ENCODE assay signal across 9 cellular contexts in genomic region chrX:56281789-56282188, GRCh38. TPM values are rescaled to one million over a fixed set of nuclear protein-coding genes. Genes with fewer than 3 reads are reported as not detected.
DNase-seq lines count a peak whose midpoint lies in the region; ATAC-seq, FAIRE-seq and TF ChIP-seq lines count a peak whose summit lies in the region.
"Had no signal": no experiment of that assay in that cellular context is flagged by ENCODE, and none has a peak within 500 bp of the region (broad histone marks: within the 10 kb centered on the region; RNA-seq: fewer than 3 reads in every experiment).

No MANE protein-coding gene starts in this region.

- peak; percentile 1 to 8 for DNase-seq in activated CD4-positive, alpha-beta T cell treated with anti-CD3 and anti-CD28 coated beads for 4 hours
- DNase-seq in activated CD4-positive, alpha-beta T cell treated with anti-CD3 and anti-CD28 coated beads for 36 hours = no peak
- DNase-seq in MM.1S (peak; percentile 68), K562 (ENCODE audit: extremely low read depth in 1 of 4, low spot score in 3 of 4) (peak in 1 of 4 experiments; percentile 14), retina (no peak)
- DNase-seq: hippocampal formation had no signal

- peaks cover 5% of the 10 kb centered on the region for H3K4me1 ChIP-seq in MM.1S (ENCODE audit: low read length)
- no peaks in the 10 kb centered on the region for H3K4me1 ChIP-seq in K562 (replicated peaks in 1 of 2; ENCODE audit: control insufficient read depth in 2 of 2, insufficient read depth in 2 of 2, low read length in 2 of 2)

- no peaks in the 10 kb centered on the region for H4K20me1 ChIP-seq in MM.1S (ENCODE audit: insufficient read depth, low read length)
- H4K20me1 ChIP-seq in K562 (replicated peaks; ENCODE audit: control insufficient read depth, insufficient read depth, low read length) = no peaks in the 10 kb centered on the region

- TF ChIP-seq POLR2A in K562 (conservative IDR thresholded peaks at IDR 0.05) = no peak

- no peaks in the 10 kb centered on the region for H3K27me3 Mint-ChIP-seq in activated CD4-positive, alpha-beta T cell treated with anti-CD3 and anti-CD28 coated beads for 36 hours
- H3K27me3 Mint-ChIP-seq in nephron (ENCODE audit: low read depth) = no peaks in the 10 kb centered on the region

- H3K36me3 Mint-ChIP-seq in activated CD4-positive, alpha-beta T cell treated with anti-CD3 and anti-CD28 coated beads for 36 hours (ENCODE audit: low read depth) = no peaks in the 10 kb centered on the region
- no peaks in the 10 kb centered on the region for H3K36me3 Mint-ChIP-seq in nephron (ENCODE audit: low read depth)

- H3K9me3 ChIP-seq in MM.1S (replicated peaks; ENCODE audit: insufficient read depth, low read length) (no peaks in the 10 kb centered on the region), K562 (replicated peaks; ENCODE audit: control insufficient read depth, insufficient read depth, low read depth, low read length) (no peaks in the 10 kb centered on the region)

- no peak overlapping the region for H2AFZ ChIP-seq in MM.1S (ENCODE audit: low read length)
- no peak overlapping the region for H2AFZ ChIP-seq in K562 (ENCODE audit: low read depth, low read length)

- H3K79me2 ChIP-seq in MM.1S (ENCODE audit: low read length) (no peaks in the 10 kb centered on the region), K562 (ENCODE audit: control insufficient read depth, insufficient read depth, low read length) (no peaks in the 10 kb centered on the region)

- H3K4me3 ChIP-seq in MM.1S (ENCODE audit: low read length) = no peak overlapping the region
- no peak overlapping the region for H3K4me3 ChIP-seq in K562

- no peaks in the 10 kb centered on the region for H3K9me1 ChIP-seq in K562 (ENCODE audit: control insufficient read depth, insufficient read depth, low read length)

- no peak for FAIRE-seq in K562 (lab: Jason Lieb, UNC)

- no peak overlapping the region for H3K4me2 ChIP-seq in MM.1S (ENCODE audit: low read depth, low read length)
- H3K4me2 ChIP-seq in K562 (ENCODE audit: insufficient read depth, low read length) = no peak overlapping the region

- in situ Hi-C loops in K562 (cut with MboI) = loop anchor here (25.0 kb wide), 1 partner anchor 431 kb away; no protein-coding TSS in a partner anchor

- H3K9me2 ChIP-seq in MM.1S (replicated peaks; ENCODE audit: insufficient read depth, low read length) = no peaks in the 10 kb centered on the region

- peaks cover 6% of the 10 kb centered on the region for H3K4me1 Mint-ChIP-seq in activated CD4-positive, alpha-beta T cell treated with anti-CD3 and anti-CD28 coated beads for 36 hours
- no peaks in the 10 kb centered on the region for H3K4me1 Mint-ChIP-seq in nephron

- CTCF ChIA-PET in activated CD4-positive, alpha-beta T cell treated with anti-CD3 and anti-CD28 coated beads for 36 hours (lab: Charles Lee) = interaction anchor here (0.7 to 3.1 kb wide), 3 partner anchors 74 to 452 kb away, joined by 3 to 33 read pairs (median 7); partner anchors contain the start of gene NBDY
- CTCF ChIA-PET in K562 (lab: Yijun Ruan, JAX; ENCODE audit: low intra/inter-chr PET ratio) = interaction anchor here (0.7 kb wide), 1 partner anchor 451 kb away, joined by 3 read pairs; no protein-coding TSS in a partner anchor

- no peak for ATAC-seq in activated CD4-positive, alpha-beta T cell treated with anti-CD3 and anti-CD28 coated beads for 36 hours
- ATAC-seq in K562 (no peak), GM18858 (IDR thresholded peaks at IDR 0.05; ENCODE audit: unreplicated experiment) (no peak), GM21576 (IDR thresholded peaks at IDR 0.05; ENCODE audit: unreplicated experiment) (no peak)

- H3K36me3 ChIP-seq in MM.1S (replicated peaks; ENCODE audit: insufficient read depth, low read length) (no peaks in the 10 kb centered on the region), K562 (ENCODE audit: control insufficient read depth, insufficient read depth, low read length) (no peaks in the 10 kb centered on the region)

- peak; percentile 52 for TF ChIP-seq CTCF in MM.1S (IDR thresholded peaks at IDR 0.05; ENCODE audit: low read length)
- TF ChIP-seq CTCF in K562 (IDR thresholded peaks at IDR 0.05 in 2 of 3, conservative IDR thresholded peaks at IDR 0.05 in 1 of 3; ENCODE audit: insufficient read depth in 2 of 3, low read depth in 1 of 3, low read length in 3 of 3) = peak; percentile 4 to 39 (median 17); a peak in 2 of 6 replicates
- peak; percentile 14 to 20 (median 15) for TF ChIP-seq CTCF in nephron (IDR thresholded peaks at IDR 0.05; ENCODE audit: unreplicated experiment in 3 of 3)

- H3F3A ChIP-seq in MM.1S (ENCODE audit: insufficient read depth, low read length) = no peaks in the 10 kb centered on the region

- H3K27me3 ChIP-seq in MM.1S (replicated peaks; ENCODE audit: insufficient read depth, low read length) (no peaks in the 10 kb centered on the region), K562 (ENCODE audit: control insufficient read depth in 2 of 2, insufficient read depth in 2 of 2, low read length in 2 of 2) (no peaks in the 10 kb centered on the region)

- no peaks in the 10 kb centered on the region for H3K9me3 Mint-ChIP-seq in activated CD4-positive, alpha-beta T cell treated with anti-CD3 and anti-CD28 coated beads for 36 hours (ENCODE audit: low read depth)
- no peaks in the 10 kb centered on the region for H3K9me3 Mint-ChIP-seq in nephron

- no TSS peak for BruUV-seq in K562 (replicated peaks; lab: Mats Ljungman, UMichigan)

- POLR2A ChIA-PET in activated CD4-positive, alpha-beta T cell treated with anti-CD3 and anti-CD28 coated beads for 36 hours (lab: Charles Lee) = no interaction called here
- POLR2A ChIA-PET in K562 (lab: Yijun Ruan, JAX) = no interaction called here

- H3K4me3 Mint-ChIP-seq in activated CD4-positive, alpha-beta T cell treated with anti-CD3 and anti-CD28 coated beads for 36 hours = no peak overlapping the region
- no peak overlapping the region for H3K4me3 Mint-ChIP-seq in nephron

- intact Hi-C loops in activated CD4-positive, alpha-beta T cell treated with anti-CD3 and anti-CD28 coated beads for 36 hours (cut with DNase I, micrococcal nuclease) = loop anchor here (1.0 to 5.0 kb wide), 3 partner anchors 281 to 451 kb away; partner anchors contain the start of gene UBQLN2 (in 1 of the 2)
- intact Hi-C loops in K562 (cut with micrococcal nuclease) = loop anchor here (1.0 kb wide), 1 partner anchor 445 kb away; no protein-coding TSS in a partner anchor

- H3K9ac ChIP-seq in MM.1S (ENCODE audit: low read length) (no peak overlapping the region), K562 (ENCODE audit: insufficient read depth in 1 of 2, low read depth in 2 of 2, low read length in 2 of 2) (no peak overlapping the region)

- H3K27ac ChIP-seq in MM.1S (ENCODE audit: low read length) (no peak overlapping the region), K562 (ENCODE audit: extremely low read depth, low read depth, low read length) (no peak overlapping the region)

- TF ChIP-seq EP300 in K562 (IDR thresholded peaks at IDR 0.05; ENCODE audit: low read length) = no peak

- TF ChIP-seq RAD21 in K562 (CRISPR knock-in tag; conservative IDR thresholded peaks at IDR 0.05 in 1 of 2, IDR thresholded peaks at IDR 0.05 in 1 of 2) = peak; percentile 32 to 52

- H3K27ac Mint-ChIP-seq in activated CD4-positive, alpha-beta T cell treated with anti-CD3 and anti-CD28 coated beads for 36 hours = no peak overlapping the region
- no peak overlapping the region for H3K27ac Mint-ChIP-seq in nephron

TF ChIP-seq in K562, 482 proteins besides CTCF, POLR2A, EP300 and RAD21:
- TF ChIP-seq SMARCA5 (IDR thresholded peaks at IDR 0.05) (no peak), SMC3 (conservative IDR thresholded peaks at IDR 0.05; ENCODE audit: insufficient read depth, low read depth, low read length) (peak; percentile 31; the same call in 1 of the 2 replicates)

RNA-seq across cellular contexts. Expression of gene KLF8, which starts 49.6 kb away (rescaled TPM):
- 1 to 10 TPM; 4.9 to 5.4 TPM for total RNA-seq in activated CD4-positive, alpha-beta T cell treated with anti-CD3 and anti-CD28 coated beads for 36 hours
- 0.05 and 0.12 TPM in 2 replicates for total RNA-seq in K562 (2011; cell fraction: chromatin; rRNA removed; ENCODE audit: low replicate concordance)
- not detected in 2 replicates for total RNA-seq in K562 (2011; cell fraction: nucleolus; rRNA removed)
- 0.15 TPM in 2 replicates for total RNA-seq in K562 (2011; cell fraction: nucleoplasm; rRNA removed)
- 0.05 TPM in 1 of 2 replicates, not detected in the other for total RNA-seq in K562 (2014; rRNA removed)
- total RNA-seq in K562 (2014; rRNA removed; fragmentation: Illumina TruSeq; extraction: Trizol) = not detected in 2 replicates
- 0.04 TPM in 1 of 2 replicates, not detected in the other for total RNA-seq in K562 (2015; rRNA removed; fragmentation: Illumina TruSeq; extraction: Trizol)
- total RNA-seq in K562 (2021) = 0.02 and 0.04 TPM in 2 replicates
- polyA plus RNA-seq in K562 (2011; rRNA removed) = 0.07 and 0.10 TPM in 2 replicates
- polyA plus RNA-seq in K562 (2011; cell fraction: cytosol; rRNA removed) = not detected in 2 replicates
- 0.24 and 0.31 TPM in 2 replicates for polyA plus RNA-seq in K562 (2011; cell fraction: nucleus; rRNA removed)
- 0.07 and 0.17 TPM in 2 replicates for polyA plus RNA-seq in K562 (2012)
- 0.06 and 0.07 TPM in 2 replicates for polyA plus RNA-seq in K562 (2014; fragmentation: Illumina TruSeq; extraction: Trizol)
- under 1 TPM in 1 of 2 experiments, not detected in 1; 0.01 TPM for polyA plus RNA-seq in K562 (2014; fragmentation: Nextera tagmentation; extraction: Ambion mirVana)
- polyA plus RNA-seq in K562 (2014; rRNA removed) = 0.30 TPM in 1 of 2 replicates, not detected in the other
- 0.04 TPM in 1 of 2 replicates, not detected in the other for polyA minus RNA-seq in K562 (2011; rRNA and poly(A)+ RNA removed)
- not detected in 2 replicates for polyA minus RNA-seq in K562 (2011; cell fraction: cytosol; rRNA and poly(A)+ RNA removed)
- 0.27 TPM in 1 of 2 replicates, not detected in the other for polyA minus RNA-seq in K562 (2011; cell fraction: nucleus; rRNA and poly(A)+ RNA removed)

Comparison
In these comparisons a context has a peak if more than half of its experiments do, and no peak if none do; other contexts are left out.
1. DNase-seq: peak in activated CD4-positive, alpha-beta T cell treated with anti-CD3 and anti-CD28 coated beads for 4 hours (2 of 2) and MM.1S (single experiment); none in activated CD4-positive, alpha-beta T cell treated with anti-CD3 and anti-CD28 coated beads for 36 hours (single experiment) and retina (single experiment).
2. RNA of gene KLF8, which starts 49.6 kb away (total RNA-seq): 4.9 to 5.4 TPM in activated CD4-positive, alpha-beta T cell treated with anti-CD3 and anti-CD28 coated beads for 36 hours; 0.02 to 0.15 TPM in K562; every median in the first group is over 4 times any median in the second.
3. Peak in every context shown above with its lines, with median percentiles within 50 percentile points of each other: CTCF ChIP-seq.